Comparison of ENCODE assay signal across 6 cellular contexts in genomic region chr6:166820483-166820882, GRCh38.
"Had no signal": no experiment of that assay in that cellular context is flagged by ENCODE, and none has a peak within 500 bp of the region (broad histone marks: within the 10 kb centered on the region; RNA-seq: fewer than 3 reads in every experiment).

No MANE protein-coding gene starts in this region.

- H3K27ac ChIP-seq: HL-60, KMS-11 had no signal

- H3K9ac ChIP-seq: KMS-11 had no signal

- H3K4me2 ChIP-seq: KMS-11 had no signal

- DNase-seq: IMR-90, KBM-7, KG1 had no signal

- FAIRE-seq: HTR-8/SVneo had no signal
